Comparison of ENCODE assay signal across 10 cellular contexts in the genomic region with DNA sequence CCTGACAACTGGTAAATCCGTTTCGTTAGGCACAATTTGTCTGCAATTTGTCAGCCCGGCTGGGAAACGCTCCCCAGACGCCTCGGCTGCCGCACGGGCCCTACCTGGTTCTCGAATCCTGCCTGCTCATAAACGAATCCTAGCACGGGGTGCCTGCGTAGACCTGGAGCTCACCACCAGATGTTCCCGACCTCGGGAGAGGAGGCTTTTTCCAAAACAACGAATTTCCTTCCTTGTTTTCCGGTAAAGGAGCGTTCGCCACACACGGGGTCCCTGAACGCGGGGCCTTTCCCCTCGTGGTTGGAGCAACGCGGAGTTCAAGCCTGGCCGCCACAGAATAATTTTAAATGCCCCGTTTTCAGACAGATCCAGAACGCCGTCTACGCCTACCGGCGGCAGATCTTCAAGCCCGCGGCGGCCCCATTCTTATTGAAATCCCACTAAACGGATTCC. TPM values are rescaled to one million over a fixed set of nuclear protein-coding genes. Genes with fewer than 3 reads are reported as not detected.
A peak's percentile ranks its signal among the peaks of the same experiment; 100 is the strongest.
DNase-seq lines count a peak whose midpoint lies in the region; ATAC-seq and TF ChIP-seq lines count a peak whose summit lies in the region.
"Had no signal": no experiment of that assay in that cellular context is flagged by ENCODE, and none has a peak within 500 bp of the region (broad histone marks: within the 10 kb centered on the region; RNA-seq: fewer than 3 reads in every experiment).

No MANE protein-coding gene starts in this region.

- peak overlapping the region in 1 of 2 experiments; percentile 11 for H2BK12ac ChIP-seq in mesenchymal stem cell (ENCODE audit: low read length in 2 of 2)

- H3K4me3 ChIP-seq in mesenchymal stem cell (ENCODE audit: insufficient read depth in 1 of 2, low read depth in 1 of 2, low read length in 2 of 2): no peak overlapping the region

- H4K8ac ChIP-seq in mesenchymal stem cell (ENCODE audit: low read length): no peak overlapping the region

- H3K36me3 Mint-ChIP-seq in activated naive CD8-positive, alpha-beta T cell treated with anti-CD3 and anti-CD28 coated beads, Interleukin-2, amount 50 U/mL, for 24 hours (ENCODE audit: low read depth): no peaks in the 10 kb centered on the region

- H3K36me3 ChIP-seq in mesenchymal stem cell (ENCODE audit: control insufficient read depth in 1 of 2, insufficient read depth in 2 of 2, low read depth in 1 of 2, low read length in 2 of 2): no peaks in the 10 kb centered on the region

- no peak overlapping the region for H2BK120ac ChIP-seq in mesenchymal stem cell (ENCODE audit: low read depth, low read length)

- no peak overlapping the region for H2AK5ac ChIP-seq in mesenchymal stem cell (ENCODE audit: low read length, severe bottlenecking)

- H2BK5ac ChIP-seq in mesenchymal stem cell (ENCODE audit: low read depth, low read length, poor library complexity, severe bottlenecking): no peak overlapping the region

- no peak overlapping the region for H4K91ac ChIP-seq in mesenchymal stem cell (ENCODE audit: low read length)

- H3K27me3 Mint-ChIP-seq in activated naive CD8-positive, alpha-beta T cell treated with anti-CD3 and anti-CD28 coated beads, Interleukin-2, amount 50 U/mL, for 24 hours: peaks cover 65% of the 10 kb centered on the region

- H3K14ac ChIP-seq in mesenchymal stem cell (ENCODE audit: low read length in 2 of 2): no peak overlapping the region

- no peak overlapping the region for H3K4me2 ChIP-seq in mesenchymal stem cell (ENCODE audit: low read length, poor library complexity, severe bottlenecking)

- no peaks in the 10 kb centered on the region for H3K9me3 Mint-ChIP-seq in activated naive CD8-positive, alpha-beta T cell treated with anti-CD3 and anti-CD28 coated beads, Interleukin-2, amount 50 U/mL, for 24 hours

- H3K27me3 ChIP-seq in mesenchymal stem cell (ENCODE audit: control insufficient read depth in 1 of 2, insufficient read depth in 1 of 2, low read length in 2 of 2) (peaks cover 95 to 97% of the 10 kb centered on the region in 2 experiments), foreskin keratinocyte (peaks cover 100% of the 10 kb centered on the region)

- peaks cover 23% of the 10 kb centered on the region for H3K4me1 Mint-ChIP-seq in activated naive CD8-positive, alpha-beta T cell treated with anti-CD3 and anti-CD28 coated beads, Interleukin-2, amount 50 U/mL, for 24 hours

- no peak overlapping the region for H2AFZ ChIP-seq in mesenchymal stem cell (ENCODE audit: low read depth, low read length)

- DNase-seq in stimulated activated CD4-positive, alpha-beta T cell treated with anti-CD3 and anti-CD28 coated beads, Interleukin-4, amount 100 ng/mL, for 1 hour: peak; percentile 32
- no peak for DNase-seq in stimulated activated CD4-positive, alpha-beta T cell treated with anti-CD3 and anti-CD28 coated beads, Interleukin-4, amount 100 ng/mL, for 24 hours
- DNase-seq in activated naive CD8-positive, alpha-beta T cell treated with anti-CD3 and anti-CD28 coated beads, Interleukin-2, amount 50 U/mL, for 24 hours: no peak
- DNase-seq in mesenchymal stem cell: peak; percentile 58
- DNase-seq in foreskin keratinocyte: no peak
- DNase-seq in KG1 (lab: John Stamatoyannopoulos, UW): no peak
- DNase-seq in A172 (ENCODE audit: low spot score): no peak
- DNase-seq: activated CD4-positive, CD25-positive, alpha-beta regulatory T cell; NCI-H1694 treated with DMSO at 0.1 percent for 48 hours had no signal

- no peak overlapping the region for H2BK15ac ChIP-seq in mesenchymal stem cell (ENCODE audit: low read depth, poor library complexity, severe bottlenecking)

- no peak overlapping the region for H3K27ac ChIP-seq in mesenchymal stem cell (ENCODE audit: low read length, poor library complexity, severe bottlenecking)
- no peak overlapping the region for H3K27ac ChIP-seq in foreskin keratinocyte

- WGBS in mesenchymal stem cell: 4% methylated on average over 35 of the region's 35 CpGs

- H3K23ac ChIP-seq in mesenchymal stem cell (ENCODE audit: low read length in 2 of 2): peak overlapping the region in 1 of 2 experiments; percentile 73

- no peak overlapping the region for H3K4ac ChIP-seq in mesenchymal stem cell (ENCODE audit: low read depth in 1 of 2, low read length in 2 of 2)

- no peak for ATAC-seq in activated naive CD8-positive, alpha-beta T cell treated with anti-CD3 and anti-CD28 coated beads, Interleukin-2, amount 50 U/mL, for 24 hours
- ATAC-seq in foreskin keratinocyte: no peak
- ATAC-seq in HG03439 (IDR thresholded peaks at IDR 0.05; ENCODE audit: unreplicated experiment): no peak

- no peaks in the 10 kb centered on the region for H3K79me1 ChIP-seq in mesenchymal stem cell (replicated peaks; ENCODE audit: low read length, poor library complexity, severe bottlenecking)

- H3K4me3 Mint-ChIP-seq in activated naive CD8-positive, alpha-beta T cell treated with anti-CD3 and anti-CD28 coated beads, Interleukin-2, amount 50 U/mL, for 24 hours: peak overlapping the region; percentile 14

- H3K18ac ChIP-seq in mesenchymal stem cell (ENCODE audit: low read depth in 1 of 2, low read length in 2 of 2): no peak overlapping the region

- no peaks in the 10 kb centered on the region for H3K9me3 ChIP-seq in mesenchymal stem cell (ENCODE audit: control insufficient read depth, low read length)

- peaks cover 44% of the 10 kb centered on the region for H3K4me1 ChIP-seq in mesenchymal stem cell (ENCODE audit: control insufficient read depth, insufficient read depth, low read depth, low read length)
- H3K4me1 ChIP-seq in foreskin keratinocyte: no peaks in the 10 kb centered on the region

- no peak for TF ChIP-seq CTCF in foreskin keratinocyte (conservative IDR thresholded peaks at IDR 0.05)

- H3K27ac Mint-ChIP-seq in activated naive CD8-positive, alpha-beta T cell treated with anti-CD3 and anti-CD28 coated beads, Interleukin-2, amount 50 U/mL, for 24 hours: no peak overlapping the region

- no peak overlapping the region for H3K9ac ChIP-seq in mesenchymal stem cell (ENCODE audit: low read length)

RNA-seq across cellular contexts. Expression of a gene that starts 1.1 kb away (rescaled TPM):
- 2.0 TPM for polyA plus RNA-seq in mesenchymal stem cell (2013, experiment 1 of 2)
- 2.2 TPM for polyA plus RNA-seq in mesenchymal stem cell (2013, experiment 2 of 2)
- total RNA-seq in foreskin keratinocyte: not detected in 2 replicates
- polyA plus RNA-seq in foreskin keratinocyte: not detected in 2 replicates
- 5.5 and 8.4 TPM in 2 replicates for total RNA-seq in A172 (2014; rRNA removed; shearing (Covaris generic))

RNA-seq across cellular contexts. Expression of a gene that starts 25.2 kb away (rescaled TPM):
- polyA plus RNA-seq in mesenchymal stem cell (2013, experiment 1 of 2): not detected
- polyA plus RNA-seq in mesenchymal stem cell (2013, experiment 2 of 2): not detected
- not detected in 2 replicates for total RNA-seq in foreskin keratinocyte
- polyA plus RNA-seq in foreskin keratinocyte: not detected in 2 replicates
- not detected in 2 replicates for total RNA-seq in A172 (2014; rRNA removed; shearing (Covaris generic))

Comparison
In these comparisons a context has a peak if more than half of its experiments do, and no peak if none do; other contexts are left out.
1. DNase-seq: peak in stimulated activated CD4-positive, alpha-beta T cell treated with anti-CD3 and anti-CD28 coated beads, Interleukin-4, amount 100 ng/mL, for 1 hour (single experiment) and mesenchymal stem cell (single experiment); none in stimulated activated CD4-positive, alpha-beta T cell treated with anti-CD3 and anti-CD28 coated beads, Interleukin-4, amount 100 ng/mL, for 24 hours (single experiment), activated naive CD8-positive, alpha-beta T cell treated with anti-CD3 and anti-CD28 coated beads, Interleukin-2, amount 50 U/mL, for 24 hours (single experiment), foreskin keratinocyte (0 of 2), KG1 (single experiment) and A172 (single experiment).